15 cellular contexts compared by ENCODE assay signal in the genomic region with DNA sequence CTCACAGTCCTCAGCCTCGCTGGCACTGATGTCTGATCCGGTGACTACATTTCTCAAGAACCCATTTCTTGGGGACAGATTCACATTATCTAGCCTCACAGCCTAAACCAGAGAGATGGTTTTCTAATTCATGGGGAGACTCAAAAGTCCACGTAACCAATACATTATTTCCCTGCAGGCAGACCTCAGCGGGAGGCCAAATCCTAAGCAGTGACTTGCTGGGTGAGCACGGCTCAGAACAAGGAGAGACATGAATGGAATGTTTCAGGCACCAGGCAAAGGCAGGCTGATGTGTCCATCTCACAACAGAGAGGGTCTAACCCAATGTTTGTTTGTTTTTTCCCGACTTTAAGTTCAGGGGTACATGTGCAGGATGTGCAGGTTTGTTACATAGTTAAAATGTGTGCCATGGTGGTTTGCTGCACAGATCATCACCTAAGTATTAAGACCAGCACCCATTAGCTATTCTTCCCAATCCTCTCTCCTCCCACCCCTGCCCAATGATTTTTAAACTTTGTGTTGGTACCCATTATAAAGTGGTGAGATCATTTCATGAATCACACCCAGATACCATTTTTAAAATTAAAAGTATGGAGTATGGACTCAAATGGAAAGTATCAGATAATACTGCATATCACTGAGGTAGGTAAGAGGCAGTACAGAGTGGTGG. TPM values are rescaled to one million over a fixed set of nuclear protein-coding genes. Genes with fewer than 3 reads are reported as not detected.
DNase-seq lines count a peak whose midpoint lies in the region; TF ChIP-seq lines count a peak whose summit lies in the region.
"Had no signal": no experiment of that assay in that cellular context is flagged by ENCODE, and none has a peak within 500 bp of the region (broad histone marks: within the 10 kb centered on the region; RNA-seq: fewer than 3 reads in every experiment).

No MANE protein-coding gene starts in this region.

- no peak overlapping the region for H3K18ac ChIP-seq in neuronal stem cell (ENCODE audit: low read length)

- H2AK5ac ChIP-seq in neuronal stem cell (ENCODE audit: low read depth, low read length) = no peak overlapping the region

- no peak overlapping the region for H3K4me2 ChIP-seq in neuronal stem cell (ENCODE audit: insufficient read depth, low read length, poor library complexity, severe bottlenecking)

- DNase-seq in BJ (ENCODE audit: low read depth) (peak; percentile 47), SJSA1 (ENCODE audit: low read depth in 1 of 2, low spot score in 2 of 2) (peak; percentile 20 to 52), epithelial cell of esophagus (ENCODE audit: low read depth) (peak; percentile 96), neuronal stem cell (ENCODE audit: low spot score) (peak; percentile 14), NCI-H2196 treated with DMSO at 0.1 percent for 48 hours (lab: John Stamatoyannopoulos, UW; ENCODE audit: unreplicated experiment) (no peak), DMS53 treated with DMSO at 0.1 percent for 48 hours (lab: John Stamatoyannopoulos, UW; ENCODE audit: unreplicated experiment) (no peak), endothelial cell (ENCODE audit: low spot score) (no peak)
- no peak for DNase-seq in activated CD4-positive, alpha-beta T cell treated with anti-CD3 and anti-CD28 coated beads for 4 hours
- DNase-seq: activated CD8-positive, alpha-beta memory T cell treated with anti-CD3 and anti-CD28 coated beads for 24 hours; activated naive CD4-positive, alpha-beta T cell treated with Interleukin-2 at 50 U/mL for 16 hours; cerebellar nuclear complex; stimulated activated CD4-positive, alpha-beta T cell treated with anti-CD3 and anti-CD28 coated beads, Interleukin-2, amount 100 ng/mL, for 24 hours; uterus had no signal

- H3K79me1 ChIP-seq in neuronal stem cell (ENCODE audit: low read depth, low read length) = no peaks in the 10 kb centered on the region

- peaks cover 9% of the 10 kb centered on the region for H3K4me1 Mint-ChIP-seq in endothelial cell (ENCODE audit: unreplicated experiment)
- H3K4me1 Mint-ChIP-seq: B cell had no signal

- no peak overlapping the region for H4K91ac ChIP-seq in neuronal stem cell (ENCODE audit: low read depth, low read length, poor library complexity)

- H3K4me1 ChIP-seq in SJSA1 (replicated peaks) (peaks cover 11% of the 10 kb centered on the region; the same call in 1 of the 2 replicates), neuronal stem cell (ENCODE audit: control insufficient read depth in 2 of 2, insufficient read depth in 1 of 2, low read depth in 1 of 2, low read length in 2 of 2) (peaks cover 15 to 17% of the 10 kb centered on the region in 2 donors)
- H3K4me1 ChIP-seq: prostate gland, uterus had no signal

- H3K27me3 ChIP-seq in BJ (ENCODE audit: control insufficient read depth, insufficient read depth, low read length) (no peaks in the 10 kb centered on the region), SJSA1 (replicated peaks) (no peaks in the 10 kb centered on the region), neuronal stem cell (ENCODE audit: control insufficient read depth in 3 of 3, insufficient read depth in 3 of 3, low read depth in 1 of 3, low read length in 3 of 3) (no peaks in the 10 kb centered on the region)
- H3K27me3 ChIP-seq: uterus had no signal

- H3K27me3 Mint-ChIP-seq in endothelial cell (ENCODE audit: unreplicated experiment) = peaks cover 9% of the 10 kb centered on the region

- CTCF ChIA-PET in BJ (lab: Yijun Ruan, JAX) = no interaction called here

- POLR2A ChIA-PET in BJ (lab: Charles Lee) = no interaction called here

- no peak overlapping the region for H2BK5ac ChIP-seq in neuronal stem cell (ENCODE audit: low read length)

- no peak overlapping the region for H3K9ac ChIP-seq in neuronal stem cell (ENCODE audit: low read depth, low read length, poor library complexity)

- H3K36me3 Mint-ChIP-seq in endothelial cell (ENCODE audit: low read depth, unreplicated experiment) = no peaks in the 10 kb centered on the region

- H3K27ac Mint-ChIP-seq in endothelial cell (ENCODE audit: unreplicated experiment) = no peak overlapping the region
- H3K27ac Mint-ChIP-seq: B cell had no signal

- H3K36me3 ChIP-seq in BJ (ENCODE audit: control insufficient read depth, insufficient read depth, low read length) (no peaks in the 10 kb centered on the region), SJSA1 (no peaks in the 10 kb centered on the region), neuronal stem cell (replicated peaks in 1 of 2; ENCODE audit: control insufficient read depth in 2 of 2, insufficient read depth in 2 of 2, low read length in 2 of 2) (no peaks in the 10 kb centered on the region)
- H3K36me3 ChIP-seq: prostate gland, uterus had no signal

- H2AFZ ChIP-seq in neuronal stem cell (ENCODE audit: low read length) = no peak overlapping the region

- no peak overlapping the region for H2BK15ac ChIP-seq in neuronal stem cell (ENCODE audit: low read length)

- no CpG with 5 or more reads among the region's 6 CpGs for WGBS in neuronal stem cell (ENCODE audit: extremely low coverage in 2 of 2, insufficient read length in 2 of 2, insufficient replicate concordance in 1 of 2), 2 donors

- TF ChIP-seq CTCF in BJ (IDR thresholded peaks at IDR 0.05; ENCODE audit: insufficient read depth, low read depth, low read length) (no peak), epithelial cell of esophagus (IDR thresholded peaks at IDR 0.05; ENCODE audit: insufficient read depth, low read depth, low read length, missing control alignments) (no peak), endothelial cell (IDR thresholded peaks at IDR 0.05; ENCODE audit: unreplicated experiment) (no peak)

- no peak overlapping the region for H3K4me3 Mint-ChIP-seq in endothelial cell (ENCODE audit: unreplicated experiment)
- H3K4me3 Mint-ChIP-seq: B cell had no signal

- no peak overlapping the region for H4K8ac ChIP-seq in neuronal stem cell (ENCODE audit: low read depth, low read length)

- H3K27ac ChIP-seq in SJSA1 (no peak overlapping the region), neuronal stem cell (replicated peaks; ENCODE audit: low read length) (no peak overlapping the region)
- H3K27ac ChIP-seq: prostate gland, uterus had no signal

- H3K9me3 Mint-ChIP-seq in endothelial cell (ENCODE audit: unreplicated experiment) = no peaks in the 10 kb centered on the region

- H3K14ac ChIP-seq in neuronal stem cell (ENCODE audit: low read length) = no peak overlapping the region

- H3K9me3 ChIP-seq in SJSA1 (replicated peaks) = no peaks in the 10 kb centered on the region
- no peaks in the 10 kb centered on the region for H3K9me3 ChIP-seq in neuronal stem cell (replicated peaks in 1 of 2; ENCODE audit: control insufficient read depth in 2 of 2, insufficient read depth in 1 of 2, low read depth in 1 of 2, low read length in 2 of 2)
- H3K9me3 ChIP-seq: prostate gland, uterus had no signal

- no peak overlapping the region for H2BK12ac ChIP-seq in neuronal stem cell (ENCODE audit: low read length)

- no peak overlapping the region for H2BK120ac ChIP-seq in neuronal stem cell (ENCODE audit: low read depth, low read length)

- no peak overlapping the region for H3K4me3 ChIP-seq in BJ (ENCODE audit: low read depth, low read length)
- H3K4me3 ChIP-seq in SJSA1 = no peak overlapping the region
- no peak overlapping the region for H3K4me3 ChIP-seq in epithelial cell of esophagus (ENCODE audit: low read length)
- no peak overlapping the region for H3K4me3 ChIP-seq in neuronal stem cell (ENCODE audit: low read length in 2 of 2)
- H3K4me3 ChIP-seq: prostate gland, uterus had no signal

- no peak overlapping the region for H3K23ac ChIP-seq in neuronal stem cell (ENCODE audit: low read depth, low read length, poor library complexity)

- H3K4ac ChIP-seq in neuronal stem cell (ENCODE audit: low read length) = no peak overlapping the region

RNA-seq across cellular contexts. Expression of gene SCD5, which starts 53.3 kb away (rescaled TPM):
- polyA plus RNA-seq in BJ (2011; rRNA removed) = 32.5 and 34.6 TPM in 2 replicates
- 26.7 and 36.8 TPM in 2 replicates for polyA minus RNA-seq in BJ (2011; rRNA and poly(A)+ RNA removed)
- total RNA-seq in SJSA1 (2014; rRNA removed; shearing (Covaris generic)) = 15.7 and 17.2 TPM in 2 replicates
- 43.1 TPM for polyA plus RNA-seq in neuronal stem cell (2013, experiment 1 of 2)
- polyA plus RNA-seq in neuronal stem cell (2013, experiment 2 of 2) = 43.1 TPM
- total RNA-seq in endothelial cell (ENCODE audit: unreplicated experiment) = 0.38 TPM
- total RNA-seq: B cell had no signal

Comparison
In these comparisons a context has a peak if more than half of its experiments do, and no peak if none do; other contexts are left out.
1. DNase-seq: peak in BJ (single experiment), SJSA1 (2 of 2), epithelial cell of esophagus (single experiment) and neuronal stem cell (single experiment); none in NCI-H2196 treated with DMSO at 0.1 percent for 48 hours (single experiment), activated CD4-positive, alpha-beta T cell treated with anti-CD3 and anti-CD28 coated beads for 4 hours (0 of 2), DMS53 treated with DMSO at 0.1 percent for 48 hours (single experiment) and endothelial cell (single experiment).
2. RNA of gene SCD5, which starts 53.3 kb away (total RNA-seq): 15.7 to 17.2 TPM in SJSA1; 0.38 TPM in endothelial cell (single experiment); every median in the first group is over 10 times any median in the second.